18 cellular contexts compared by ENCODE assay signal in the genomic region with DNA sequence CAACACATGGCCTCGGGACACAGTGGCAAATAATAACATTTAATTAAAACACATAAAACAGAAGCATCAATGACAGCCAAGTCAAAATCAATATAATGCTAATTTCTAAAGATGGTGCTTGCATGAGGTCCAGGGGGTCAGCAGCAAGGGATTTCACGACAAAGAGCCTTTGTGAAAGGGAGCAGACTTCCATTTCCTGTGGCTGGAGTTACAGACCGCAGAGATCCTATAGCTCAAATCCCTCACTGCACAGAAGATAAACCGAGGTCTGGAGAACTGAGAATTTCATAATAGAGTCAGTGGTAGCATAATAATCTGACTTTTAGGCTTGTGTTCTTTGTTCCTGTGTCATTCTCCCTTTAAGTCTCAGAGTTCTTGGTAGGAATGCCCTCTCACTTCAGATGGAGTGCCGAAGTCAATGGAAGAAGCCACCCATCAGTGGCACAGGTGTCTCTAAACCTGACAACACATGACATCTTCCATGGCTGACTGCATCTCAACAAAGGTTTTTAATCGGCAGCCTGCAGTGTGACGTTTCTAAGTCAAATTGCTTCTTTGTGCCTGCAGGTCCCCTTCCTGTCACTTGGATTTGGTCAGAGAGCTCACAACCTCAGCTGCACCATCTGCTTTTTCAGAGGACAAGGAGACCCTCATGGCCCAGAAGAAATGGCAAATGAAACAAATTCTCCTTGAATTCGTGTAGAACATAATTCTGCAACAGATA.
A peak's percentile ranks its signal among the peaks of the same experiment; 100 is the strongest.
DNase-seq lines count a peak whose midpoint lies in the region; ATAC-seq, FAIRE-seq and TF ChIP-seq lines count a peak whose summit lies in the region.
"Had no signal": no experiment of that assay in that cellular context is flagged by ENCODE, and none has a peak within 500 bp of the region (broad histone marks: within the 10 kb centered on the region; RNA-seq: fewer than 3 reads in every experiment).

No MANE protein-coding gene starts in this region.

- no peak for FAIRE-seq in pancreas (lab: Jason Lieb, UNC)

- no peaks in the 10 kb centered on the region for H3K27me3 ChIP-seq in pancreas
- H3K27me3 ChIP-seq: Peyer's patch had no signal

- H3K9me3 ChIP-seq in pancreas: no peaks in the 10 kb centered on the region
- H3K9me3 ChIP-seq: Peyer's patch had no signal

- no peaks in the 10 kb centered on the region for H3K36me3 ChIP-seq in pancreas
- H3K36me3 ChIP-seq: Peyer's patch had no signal

- H3K9me3 Mint-ChIP-seq in glutamatergic neuron (ENCODE audit: unreplicated experiment): peaks cover 6% of the 10 kb centered on the region
- H3K9me3 Mint-ChIP-seq in activated naive CD4-positive, alpha-beta T cell treated with anti-CD3 and anti-CD28 coated beads, Interleukin-2, amount 50 U/mL, for 72 hours: peaks cover 14% of the 10 kb centered on the region in 2 donors

- no peak overlapping the region for H3K4me3 Mint-ChIP-seq in glutamatergic neuron (ENCODE audit: unreplicated experiment)
- H3K4me3 Mint-ChIP-seq: HFFc6; T-helper 1 cell treated with Interleukin-12 subunit alpha and Interleukin-12 subunit beta and Interleukin-4 antibody, amounts not matched to agents 30 μg/mL and 1 μg/mL, for 36 hours had no signal

- peaks cover 32% of the 10 kb centered on the region for H3K4me1 Mint-ChIP-seq in glutamatergic neuron (ENCODE audit: low read depth, unreplicated experiment)

- peak; percentile 65 for DNase-seq in DMS53 (lab: John Stamatoyannopoulos, UW)
- peak; percentile 16 for DNase-seq in NCI-H1436 treated with DMSO at 0.1 percent for 48 hours (lab: John Stamatoyannopoulos, UW)
- DNase-seq in NCI-H748 treated with DMSO at 0.1 percent for 48 hours (lab: John Stamatoyannopoulos, UW): peak; percentile 15
- DNase-seq in glutamatergic neuron: no peak
- DNase-seq in pancreas: no peak
- DNase-seq in activated naive CD4-positive, alpha-beta T cell treated with anti-CD3 and anti-CD28 coated beads, Interleukin-2, amount 50 U/mL, for 72 hours (ENCODE audit: low spot score in 2 of 2): no peak
- no peak for DNase-seq in NCI-H82 treated with DMSO at 0.1 percent for 48 hours (lab: John Stamatoyannopoulos, UW; ENCODE audit: unreplicated experiment)
- DNase-seq: AML-193, HFFc6, MM.1S, NCI-H1105, NCI-H2171, NCI-H524 treated with DMSO at 0.1 percent for 48 hours, Peyer's patch, Right ventricle myocardium superior had no signal

- H3K27me3 Mint-ChIP-seq in glutamatergic neuron (ENCODE audit: unreplicated experiment): peaks cover 1% of the 10 kb centered on the region

- H3K36me3 Mint-ChIP-seq in glutamatergic neuron (ENCODE audit: unreplicated experiment): peaks cover 14% of the 10 kb centered on the region
- H3K36me3 Mint-ChIP-seq in activated naive CD4-positive, alpha-beta T cell treated with anti-CD3 and anti-CD28 coated beads, Interleukin-2, amount 50 U/mL, for 72 hours: peaks cover 6 to 17% of the 10 kb centered on the region in 2 donors

- H3K4me1 ChIP-seq in pancreas: peaks cover 0 to 4% (median 0%) of the 10 kb centered on the region in 3 donors

- ATAC-seq in pancreas (no peak), HG03354 (IDR thresholded peaks at IDR 0.05; ENCODE audit: poor library complexity, severe bottlenecking, unreplicated experiment) (no peak)
- ATAC-seq in activated naive CD4-positive, alpha-beta T cell treated with anti-CD3 and anti-CD28 coated beads, Interleukin-2, amount 50 U/mL, for 72 hours: no peak
- ATAC-seq: SK-N-SH treated with all-trans-retinoic acid at 6 μM for 48 hours had no signal

- no peak for TF ChIP-seq CTCF in glutamatergic neuron (IDR thresholded peaks at IDR 0.05; ENCODE audit: partially characterized antibody, unreplicated experiment)
- no peak for TF ChIP-seq CTCF in pancreas (IDR thresholded peaks at IDR 0.05)

- H3K4me3 ChIP-seq in pancreas: no peak overlapping the region
- H3K4me3 ChIP-seq: Peyer's patch had no signal

- no peak overlapping the region for H3K27ac ChIP-seq in pancreas
- H3K27ac ChIP-seq: Peyer's patch had no signal

- peak overlapping the region; percentile 69 for H3K27ac Mint-ChIP-seq in glutamatergic neuron (ENCODE audit: unreplicated experiment)
- H3K27ac Mint-ChIP-seq in activated naive CD4-positive, alpha-beta T cell treated with anti-CD3 and anti-CD28 coated beads, Interleukin-2, amount 50 U/mL, for 72 hours: no peak overlapping the region
- H3K27ac Mint-ChIP-seq: HFFc6; T-helper 1 cell treated with Interleukin-12 subunit alpha and Interleukin-12 subunit beta and Interleukin-4 antibody, amounts not matched to agents 30 μg/mL and 1 μg/mL, for 36 hours had no signal

- 52 to 63% methylated on average over 8 of the region's 8 CpGs for WGBS in pancreas, 2 donors

- intact Hi-C loops in pancreas (cut with DNase I): loop anchor here in 1 of 3 donors (10.0 kb wide), 1 partner anchor 518 kb away; no protein-coding TSS in a partner anchor

Comparison
In these comparisons a context has a peak if more than half of its experiments do, and no peak if none do; other contexts are left out.
1. DNase-seq: peak in DMS53 (single experiment), NCI-H1436 treated with DMSO at 0.1 percent for 48 hours (single experiment) and NCI-H748 treated with DMSO at 0.1 percent for 48 hours (single experiment); none in glutamatergic neuron (single experiment), pancreas (0 of 6), activated naive CD4-positive, alpha-beta T cell treated with anti-CD3 and anti-CD28 coated beads, Interleukin-2, amount 50 U/mL, for 72 hours (0 of 2) and NCI-H82 treated with DMSO at 0.1 percent for 48 hours (single experiment).